Comparison of ENCODE assay signal across 17 cellular contexts in genomic region chr3:58207954-58208353, GRCh38. TPM values are rescaled to one million over a fixed set of nuclear protein-coding genes. Genes with fewer than 3 reads are reported as not detected.
DNase-seq lines count a peak whose midpoint lies in the region; ATAC-seq, FAIRE-seq and TF ChIP-seq lines count a peak whose summit lies in the region.
"Had no signal": no experiment of that assay in that cellular context is flagged by ENCODE, and none has a peak within 500 bp of the region (broad histone marks: within the 10 kb centered on the region; RNA-seq: fewer than 3 reads in every experiment).

No MANE protein-coding gene starts in this region.

- POLR2A ChIA-PET in HepG2 (lab: Yijun Ruan, JAX): interaction anchor here (1.0 kb wide), 1 partner anchor 32 kb away, joined by 3 read pairs; no protein-coding TSS in a partner anchor

- H3K4me1 Mint-ChIP-seq in activated T-helper 17 cell treated with anti-CD3 and anti-CD28 coated beads, Interleukin-2, amount 50 U/mL, for 72 hours: no peaks in the 10 kb centered on the region
- H3K4me1 Mint-ChIP-seq: CD4-positive, CD25-positive, alpha-beta regulatory T cell had no signal

- H3K79me2 ChIP-seq in HepG2 (ENCODE audit: insufficient read depth, low read length) (no peaks in the 10 kb centered on the region), MM.1S (ENCODE audit: low read length) (no peaks in the 10 kb centered on the region)

- H3K36me3 ChIP-seq in HepG2 (replicated peaks in 1 of 2; ENCODE audit: control insufficient read depth in 1 of 2, insufficient read depth in 2 of 2, low read length in 2 of 2) (no peaks in the 10 kb centered on the region), MM.1S (replicated peaks; ENCODE audit: insufficient read depth, low read length) (no peaks in the 10 kb centered on the region)
- H3K36me3 ChIP-seq: BLaER1 treated with 17β-estradiol and CSF1 and Interleukin-3, amounts not matched to agents 10 nM and 100 nM had no signal

- no peaks in the 10 kb centered on the region for H3K27me3 ChIP-seq in HepG2 (ENCODE audit: control insufficient read depth in 1 of 2, insufficient read depth in 2 of 2, low read length in 2 of 2)
- H3K27me3 ChIP-seq in MM.1S (replicated peaks; ENCODE audit: insufficient read depth, low read length): no peaks in the 10 kb centered on the region
- H3K27me3 ChIP-seq: BLaER1 treated with 17β-estradiol and CSF1 and Interleukin-3, amounts not matched to agents 10 nM and 100 nM had no signal

- H3F3A ChIP-seq in MM.1S (ENCODE audit: insufficient read depth, low read length): no peaks in the 10 kb centered on the region

- ATAC-seq in activated T-helper 17 cell treated with anti-CD3 and anti-CD28 coated beads, Interleukin-2, amount 50 U/mL, for 72 hours (replicated peaks): no peak
- no peak for ATAC-seq in HepG2
- ATAC-seq in GM18907 (IDR thresholded peaks at IDR 0.05; ENCODE audit: unreplicated experiment): no peak
- ATAC-seq: HCT116, K562 had no signal

- in situ Hi-C loops in HepG2 (cut with HindIII; ENCODE audit: extremely low pct_ligation_motif_present, low pct_unique_long_range_greater_than_20kb): no loop called here

- peaks cover 19% of the 10 kb centered on the region for H3K27me3 Mint-ChIP-seq in activated T-helper 17 cell treated with anti-CD3 and anti-CD28 coated beads, Interleukin-2, amount 50 U/mL, for 72 hours

- H3K36me3 Mint-ChIP-seq in activated T-helper 17 cell treated with anti-CD3 and anti-CD28 coated beads, Interleukin-2, amount 50 U/mL, for 72 hours (ENCODE audit: low read depth): no peaks in the 10 kb centered on the region
- H3K36me3 Mint-ChIP-seq: CD4-positive, CD25-positive, alpha-beta regulatory T cell had no signal

- H3K4me2 ChIP-seq in HepG2 (ENCODE audit: low read depth, low read length): no peak overlapping the region
- H3K4me2 ChIP-seq in MM.1S (ENCODE audit: low read depth, low read length): no peak overlapping the region
- H3K4me2 ChIP-seq: BLaER1 treated with 17β-estradiol and CSF1 and Interleukin-3, amounts not matched to agents 10 nM and 100 nM had no signal

- no peaks in the 10 kb centered on the region for H3K9me2 ChIP-seq in MM.1S (replicated peaks; ENCODE audit: insufficient read depth, low read length)

- FAIRE-seq in GM18507 (lab: Jason Lieb, UNC) (peak; percentile 65), HepG2 (lab: Jason Lieb, UNC) (no peak)
- FAIRE-seq: K562 had no signal

- CTCF ChIA-PET in HepG2 (lab: Yijun Ruan, JAX; ENCODE audit: low intra/inter-chr PET ratio, low total read pairs): no interaction called here

- H3K4me3 ChIP-seq in HepG2 (replicated peaks in 1 of 3; ENCODE audit: insufficient read depth in 1 of 3, low read depth in 2 of 3, low read length in 3 of 3) (no peak overlapping the region), MM.1S (ENCODE audit: low read length) (no peak overlapping the region)
- H3K4me3 ChIP-seq: BLaER1 treated with 17β-estradiol and CSF1 and Interleukin-3, amounts not matched to agents 10 nM and 100 nM; K562 had no signal

- peak overlapping the region; percentile 42 for H3K27ac Mint-ChIP-seq in activated T-helper 17 cell treated with anti-CD3 and anti-CD28 coated beads, Interleukin-2, amount 50 U/mL, for 72 hours
- H3K27ac Mint-ChIP-seq: CD4-positive, CD25-positive, alpha-beta regulatory T cell had no signal

- no peaks in the 10 kb centered on the region for H4K20me1 ChIP-seq in HepG2 (ENCODE audit: insufficient read depth, low read length)
- no peaks in the 10 kb centered on the region for H4K20me1 ChIP-seq in MM.1S (ENCODE audit: insufficient read depth, low read length)
- H4K20me1 ChIP-seq: BLaER1 treated with 17β-estradiol and CSF1 and Interleukin-3, amounts not matched to agents 10 nM and 100 nM had no signal

- H3K9me3 Mint-ChIP-seq in activated T-helper 17 cell treated with anti-CD3 and anti-CD28 coated beads, Interleukin-2, amount 50 U/mL, for 72 hours: no peaks in the 10 kb centered on the region

- TF ChIP-seq POLR2A in HepG2 (IDR thresholded peaks at IDR 0.05; ENCODE audit: insufficient read depth in 1 of 2, low read depth in 2 of 2, low read length in 2 of 2): no peak

- TF ChIP-seq CTCF in HepG2 (CRISPR knock-in tag; IDR thresholded peaks at IDR 0.05) (no peak), MM.1S (IDR thresholded peaks at IDR 0.05; ENCODE audit: low read length) (no peak)

- H3K4me1 ChIP-seq in HepG2 (ENCODE audit: insufficient read depth, low read length) (peaks cover 82% of the 10 kb centered on the region), MM.1S (ENCODE audit: low read length) (no peaks in the 10 kb centered on the region)

- TF ChIP-seq RAD21 in HepG2 (CRISPR knock-in tag; IDR thresholded peaks at IDR 0.05): no peak

- H3K9me3 ChIP-seq in HepG2 (ENCODE audit: low read length) (no peaks in the 10 kb centered on the region), MM.1S (replicated peaks; ENCODE audit: insufficient read depth, low read length) (no peaks in the 10 kb centered on the region)
- H3K9me3 ChIP-seq: BLaER1 treated with 17β-estradiol and CSF1 and Interleukin-3, amounts not matched to agents 10 nM and 100 nM had no signal

- 70% methylated on average over 4 of the region's 4 CpGs for WGBS in HepG2 (ENCODE audit: low lambda C conversion rate)

- no peak overlapping the region for H3K9ac ChIP-seq in HepG2 (ENCODE audit: insufficient read depth, low read depth, low read length)
- H3K9ac ChIP-seq in MM.1S (ENCODE audit: low read length): no peak overlapping the region
- H3K9ac ChIP-seq: BLaER1 treated with 17β-estradiol and CSF1 and Interleukin-3, amounts not matched to agents 10 nM and 100 nM had no signal

- BruUV-seq in HepG2 (replicated peaks; lab: Mats Ljungman, UMichigan): no TSS peak

- no peak overlapping the region for H2AFZ ChIP-seq in HepG2 (ENCODE audit: low read length)
- H2AFZ ChIP-seq in MM.1S (ENCODE audit: low read length): no peak overlapping the region

- H3K4me3 Mint-ChIP-seq in activated T-helper 17 cell treated with anti-CD3 and anti-CD28 coated beads, Interleukin-2, amount 50 U/mL, for 72 hours: no peak overlapping the region
- H3K4me3 Mint-ChIP-seq: CD4-positive, CD25-positive, alpha-beta regulatory T cell had no signal

- DNase-seq in GM18507 (ENCODE audit: extremely low spot score, insufficient read length, low read depth) (no peak), HepG2 (ENCODE audit: low spot score) (no peak), cortex of kidney (lab: John Stamatoyannopoulos, UW) (no peak), MM.1S (no peak)
- DNase-seq in activated CD4-positive, alpha-beta T cell treated with anti-CD3 and anti-CD28 coated beads, Interleukin-2, amount 50 U/mL, for 1 hour: no peak
- DNase-seq: ACHN; CD4-positive, CD25-positive, alpha-beta regulatory T cell; DMS53; GF-D8 had no signal

- H3K27ac ChIP-seq in HepG2 (ENCODE audit: extremely low read length, insufficient read depth, low read length) (no peak overlapping the region), MM.1S (ENCODE audit: low read length) (no peak overlapping the region)
- H3K27ac ChIP-seq: BLaER1 treated with 17β-estradiol and CSF1 and Interleukin-3, amounts not matched to agents 10 nM and 100 nM; HL-60 had no signal

- TF ChIP-seq EP300 in HepG2 (IDR thresholded peaks at IDR 0.05; ENCODE audit: low read depth in 2 of 2, low read length in 2 of 2) (no peak), HepG2 (CRISPR knock-in tag; IDR thresholded peaks at IDR 0.05; ENCODE audit: borderline replicate concordance) (no peak)

- intact Hi-C loops in HepG2 (cut with micrococcal nuclease; ENCODE audit: unreplicated experiment): no loop called here

RNA-seq across cellular contexts. Expression of gene DNASE1L3, which starts 2.8 kb away (rescaled TPM):
- not detected for total RNA-seq in activated T-helper 17 cell treated with anti-CD3 and anti-CD28 coated beads, Interleukin-2, amount 50 U/mL, for 72 hours
- total RNA-seq in HepG2 (2016; rRNA removed; fragmentation: Illumina TruSeq; extraction: Trizol): 0.55 and 0.86 TPM in 2 replicates
- total RNA-seq in HepG2 (2016; cell fraction: cytosol; rRNA removed; fragmentation: Illumina TruSeq; extraction: Trizol; ENCODE audit: low read depth): 0.30 TPM in 1 of 2 replicates, not detected in the other
- 0.61 and 0.73 TPM in 2 replicates for total RNA-seq in HepG2 (2016; cell fraction: insoluble cytoplasmic fraction; rRNA removed; fragmentation: Illumina TruSeq; extraction: Trizol)
- total RNA-seq in HepG2 (2016; cell fraction: membrane; rRNA removed; fragmentation: Illumina TruSeq; extraction: Trizol): 0.53 and 1.1 TPM in 2 replicates
- 0.22 TPM in 1 of 2 replicates, not detected in the other for total RNA-seq in HepG2 (2016; cell fraction: nucleus; rRNA removed; fragmentation: Illumina TruSeq; extraction: Trizol)
- polyA plus RNA-seq in HepG2 (2011; rRNA removed): 1.0 and 1.7 TPM in 2 replicates
- 1.0 and 1.3 TPM in 2 replicates for polyA plus RNA-seq in HepG2 (2011; cell fraction: cytosol; rRNA removed)
- 0.43 and 0.51 TPM in 2 replicates for polyA plus RNA-seq in HepG2 (2011; cell fraction: nucleus; rRNA removed)
- polyA plus RNA-seq in HepG2 (2012): 0.33 and 2.5 TPM in 2 replicates
- 0.27 and 0.35 TPM in 2 replicates for polyA plus RNA-seq in HepG2 (2016; cell fraction: cytosol; fragmentation: Illumina TruSeq; extraction: Trizol; ENCODE audit: low read depth)
- 0.44 and 0.59 TPM in 2 replicates for polyA plus RNA-seq in HepG2 (2016; cell fraction: insoluble cytoplasmic fraction; fragmentation: Illumina TruSeq; extraction: Trizol; ENCODE audit: low read depth)
- polyA plus RNA-seq in HepG2 (2016; cell fraction: membrane; fragmentation: Illumina TruSeq; extraction: Trizol; ENCODE audit: low read depth): 0.34 and 0.37 TPM in 2 replicates
- polyA plus RNA-seq in HepG2 (2016; cell fraction: nucleus; fragmentation: Illumina TruSeq; extraction: Trizol; ENCODE audit: insufficient read depth, low read depth): 0.55 TPM in 1 of 2 replicates, not detected in the other
- polyA minus RNA-seq in HepG2 (2011; rRNA and poly(A)+ RNA removed; ENCODE audit: low replicate concordance): 0.14 and 1.8 TPM in 2 replicates
- 0.88 TPM in 1 of 2 replicates, not detected in the other for polyA minus RNA-seq in HepG2 (2011; cell fraction: cytosol; rRNA and poly(A)+ RNA removed)
- polyA minus RNA-seq in HepG2 (2011; cell fraction: nucleus; rRNA and poly(A)+ RNA removed): 0.77 and 0.87 TPM in 2 replicates
- total RNA-seq: A172; CD4-positive, CD25-positive, alpha-beta regulatory T cell; H4; K562 had no signal

RNA-seq across cellular contexts. Expression of gene ABHD6, which starts 29.6 kb away (rescaled TPM):
- 1 to 10 TPM; 1.8 to 4.9 TPM for total RNA-seq in activated T-helper 17 cell treated with anti-CD3 and anti-CD28 coated beads, Interleukin-2, amount 50 U/mL, for 72 hours
- total RNA-seq in HepG2 (2016; rRNA removed; fragmentation: Illumina TruSeq; extraction: Trizol): 5.7 and 9.0 TPM in 2 replicates
- 4.3 and 4.9 TPM in 2 replicates for total RNA-seq in HepG2 (2016; cell fraction: cytosol; rRNA removed; fragmentation: Illumina TruSeq; extraction: Trizol; ENCODE audit: low read depth)
- 4.8 and 8.8 TPM in 2 replicates for total RNA-seq in HepG2 (2016; cell fraction: insoluble cytoplasmic fraction; rRNA removed; fragmentation: Illumina TruSeq; extraction: Trizol)
- total RNA-seq in HepG2 (2016; cell fraction: membrane; rRNA removed; fragmentation: Illumina TruSeq; extraction: Trizol): 7.3 and 7.9 TPM in 2 replicates
- total RNA-seq in HepG2 (2016; cell fraction: nucleus; rRNA removed; fragmentation: Illumina TruSeq; extraction: Trizol): 7.5 and 8.4 TPM in 2 replicates
- 16.5 and 17.2 TPM in 2 replicates for polyA plus RNA-seq in HepG2 (2011; rRNA removed)
- 17.9 and 18.6 TPM in 2 replicates for polyA plus RNA-seq in HepG2 (2011; cell fraction: cytosol; rRNA removed)
- 10.2 and 11.0 TPM in 2 replicates for polyA plus RNA-seq in HepG2 (2011; cell fraction: nucleus; rRNA removed)
- polyA plus RNA-seq in HepG2 (2012): 7.6 and 9.4 TPM in 2 replicates
- polyA plus RNA-seq in HepG2 (2016; cell fraction: cytosol; fragmentation: Illumina TruSeq; extraction: Trizol; ENCODE audit: low read depth): 3.4 and 4.3 TPM in 2 replicates
- 4.7 and 5.8 TPM in 2 replicates for polyA plus RNA-seq in HepG2 (2016; cell fraction: insoluble cytoplasmic fraction; fragmentation: Illumina TruSeq; extraction: Trizol; ENCODE audit: low read depth)
- polyA plus RNA-seq in HepG2 (2016; cell fraction: membrane; fragmentation: Illumina TruSeq; extraction: Trizol; ENCODE audit: low read depth): 4.9 and 6.1 TPM in 2 replicates
- 9.1 and 12.2 TPM in 2 replicates for polyA plus RNA-seq in HepG2 (2016; cell fraction: nucleus; fragmentation: Illumina TruSeq; extraction: Trizol; ENCODE audit: insufficient read depth, low read depth)
- 34.5 and 67.6 TPM in 2 replicates for polyA minus RNA-seq in HepG2 (2011; rRNA and poly(A)+ RNA removed; ENCODE audit: low replicate concordance)
- polyA minus RNA-seq in HepG2 (2011; cell fraction: cytosol; rRNA and poly(A)+ RNA removed): 10.7 and 12.8 TPM in 2 replicates
- 12.6 and 14.9 TPM in 2 replicates for polyA minus RNA-seq in HepG2 (2011; cell fraction: nucleus; rRNA and poly(A)+ RNA removed)
